Comparison of ENCODE assay signal across 22 cellular contexts in the genomic region with DNA sequence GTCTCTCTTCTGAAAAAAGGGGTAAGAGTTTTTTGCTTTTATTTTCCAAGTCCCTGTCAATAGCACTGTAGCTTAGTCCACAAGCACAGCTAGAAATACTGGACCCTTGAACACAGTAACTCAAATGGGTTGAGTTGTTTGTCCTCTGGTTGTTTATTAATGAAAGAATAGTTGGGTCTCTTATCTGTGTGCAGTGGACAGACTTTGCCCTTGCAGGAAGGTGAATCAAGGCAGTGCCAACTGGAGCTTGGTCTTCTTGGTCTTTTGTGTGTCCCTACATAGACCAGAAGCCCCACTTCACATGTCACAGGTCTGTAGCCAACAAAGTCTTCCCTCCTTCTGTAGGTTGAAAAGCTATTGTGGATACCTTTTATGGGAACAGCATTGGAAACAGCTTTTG.
DNase-seq lines count a peak whose midpoint lies in the region; ATAC-seq, FAIRE-seq and TF ChIP-seq lines count a peak whose summit lies in the region.
"Had no signal": no experiment of that assay in that cellular context is flagged by ENCODE, and none has a peak within 500 bp of the region (broad histone marks: within the 10 kb centered on the region; RNA-seq: fewer than 3 reads in every experiment).

No MANE protein-coding gene starts in this region.

- H3K27ac Mint-ChIP-seq in endodermal cell, result no peak overlapping the region
- H3K27ac Mint-ChIP-seq: B cell; CD8-positive, alpha-beta T cell; HFFc6 had no signal

- peak; percentile 18 for DNase-seq in endodermal cell
- peak; percentile 75 for DNase-seq in left lobe of liver (ENCODE audit: low spot score)
- peak in 1 of 3 donors; percentile 10 for DNase-seq in mucosa of descending colon
- DNase-seq in small intestine, result peak; percentile 45
- DNase-seq in DMS153 treated with DMSO at 0.1 percent for 48 hours (lab: John Stamatoyannopoulos, UW; ENCODE audit: unreplicated experiment), result no peak
- DNase-seq: Calu3; CD8-positive, alpha-beta T cell; DMS 273 treated with DMSO at 0.1 percent for 48 hours; GOT3; H7; HFFc6; KG1 had no signal

- no peaks in the 10 kb centered on the region for H3K4me1 Mint-ChIP-seq in endodermal cell
- H3K4me1 Mint-ChIP-seq: B cell had no signal

- H3K36me3 ChIP-seq in endodermal cell (ENCODE audit: control insufficient read depth, insufficient read depth, low read length), result no peaks in the 10 kb centered on the region
- H3K36me3 ChIP-seq in mucosa of descending colon (ENCODE audit: low read depth), result no peaks in the 10 kb centered on the region
- H3K36me3 ChIP-seq in small intestine (ENCODE audit: control insufficient read depth in 2 of 2, insufficient read depth in 2 of 2, low read length in 2 of 2), result no peaks in the 10 kb centered on the region
- H3K36me3 ChIP-seq: BLaER1 treated with 17β-estradiol and CSF1 and Interleukin-3, amounts not matched to agents 10 nM and 100 nM had no signal

- no peaks in the 10 kb centered on the region for H3K4me1 ChIP-seq in endodermal cell (ENCODE audit: control insufficient read depth, insufficient read depth, low read length)
- no peaks in the 10 kb centered on the region for H3K4me1 ChIP-seq in mucosa of descending colon (ENCODE audit: low read depth)
- H3K4me1 ChIP-seq in small intestine (ENCODE audit: control insufficient read depth in 2 of 2, insufficient read depth in 1 of 2, low read depth in 1 of 2, low read length in 1 of 2), result no peaks in the 10 kb centered on the region
- H3K4me1 ChIP-seq: BLaER1 treated with 17β-estradiol and CSF1 and Interleukin-3, amounts not matched to agents 10 nM and 100 nM had no signal

- no peak for FAIRE-seq in small intestine (lab: Jason Lieb, UNC)
- FAIRE-seq: G401.6, GM12891, GM18507, HTR-8/SVneo had no signal

- H3K27ac ChIP-seq in endodermal cell (ENCODE audit: low read depth, low read length) (no peak overlapping the region), small intestine (ENCODE audit: low read depth in 1 of 2, low read length in 1 of 2) (no peak overlapping the region)
- H3K27ac ChIP-seq: BLaER1 treated with 17β-estradiol and CSF1 and Interleukin-3, amounts not matched to agents 10 nM and 100 nM; HL-60 had no signal

- no peak overlapping the region for H3K4me3 Mint-ChIP-seq in endodermal cell
- H3K4me3 Mint-ChIP-seq: B cell; CD8-positive, alpha-beta T cell; HFFc6 had no signal

- intact Hi-C loops in mucosa of descending colon (cut with DNase I, micrococcal nuclease), result no loop called here

- no peaks in the 10 kb centered on the region for H3K9me3 Mint-ChIP-seq in endodermal cell
- H3K9me3 Mint-ChIP-seq: CD8-positive, alpha-beta T cell had no signal

- TF ChIP-seq CTCF in endodermal cell (conservative IDR thresholded peaks at IDR 0.05), result no peak
- no peak for TF ChIP-seq CTCF in mucosa of descending colon (IDR thresholded peaks at IDR 0.05)

- H3K36me3 Mint-ChIP-seq in endodermal cell (ENCODE audit: low read depth), result no peaks in the 10 kb centered on the region
- H3K36me3 Mint-ChIP-seq: CD8-positive, alpha-beta T cell had no signal

- no peaks in the 10 kb centered on the region for H3K9me3 ChIP-seq in endodermal cell (ENCODE audit: control insufficient read depth, low read length)
- no peaks in the 10 kb centered on the region for H3K9me3 ChIP-seq in mucosa of descending colon
- no peaks in the 10 kb centered on the region for H3K9me3 ChIP-seq in small intestine (ENCODE audit: control insufficient read depth, low read depth)

- H3K27me3 Mint-ChIP-seq in endodermal cell (ENCODE audit: insufficient read depth), result no peaks in the 10 kb centered on the region

- H3K9ac ChIP-seq in endodermal cell (ENCODE audit: extremely low read depth, low read length, poor library complexity, severe bottlenecking), result no peak overlapping the region
- H3K9ac ChIP-seq: BLaER1 treated with 17β-estradiol and CSF1 and Interleukin-3, amounts not matched to agents 10 nM and 100 nM had no signal

- no peaks in the 10 kb centered on the region for H3K27me3 ChIP-seq in endodermal cell (ENCODE audit: control insufficient read depth, insufficient read depth, low read length, poor library complexity, severe bottlenecking)
- no peaks in the 10 kb centered on the region for H3K27me3 ChIP-seq in small intestine (ENCODE audit: control insufficient read depth in 2 of 2, insufficient read depth in 2 of 2, low read length in 2 of 2)
- H3K27me3 ChIP-seq: BLaER1 treated with 17β-estradiol and CSF1 and Interleukin-3, amounts not matched to agents 10 nM and 100 nM had no signal

- peak; percentile 96 for ATAC-seq in left lobe of liver
- ATAC-seq in mucosa of descending colon, result peak; percentile 49
- no peak for ATAC-seq in GM18870 (IDR thresholded peaks at IDR 0.05; ENCODE audit: unreplicated experiment)
- ATAC-seq in GM18502 (IDR thresholded peaks at IDR 0.05; ENCODE audit: poor library complexity, unreplicated experiment), result no peak
- ATAC-seq: CD8-positive, alpha-beta T cell; HCT116 had no signal

- no peak overlapping the region for H3K4me3 ChIP-seq in endodermal cell (ENCODE audit: low read length)
- no peak overlapping the region for H3K4me3 ChIP-seq in mucosa of descending colon
- no peak overlapping the region for H3K4me3 ChIP-seq in small intestine (ENCODE audit: low read depth in 1 of 2, low read length in 2 of 2)
- H3K4me3 ChIP-seq: BLaER1 treated with 17β-estradiol and CSF1 and Interleukin-3, amounts not matched to agents 10 nM and 100 nM had no signal

Comparison
In these comparisons a context has a peak if more than half of its experiments do, and no peak if none do; other contexts are left out.
1. ATAC-seq: peak in left lobe of liver (single experiment) and mucosa of descending colon (single experiment); none in GM18870 (single experiment) and GM18502 (single experiment).